9 cellular contexts compared by ENCODE assay signal in the genomic region with DNA sequence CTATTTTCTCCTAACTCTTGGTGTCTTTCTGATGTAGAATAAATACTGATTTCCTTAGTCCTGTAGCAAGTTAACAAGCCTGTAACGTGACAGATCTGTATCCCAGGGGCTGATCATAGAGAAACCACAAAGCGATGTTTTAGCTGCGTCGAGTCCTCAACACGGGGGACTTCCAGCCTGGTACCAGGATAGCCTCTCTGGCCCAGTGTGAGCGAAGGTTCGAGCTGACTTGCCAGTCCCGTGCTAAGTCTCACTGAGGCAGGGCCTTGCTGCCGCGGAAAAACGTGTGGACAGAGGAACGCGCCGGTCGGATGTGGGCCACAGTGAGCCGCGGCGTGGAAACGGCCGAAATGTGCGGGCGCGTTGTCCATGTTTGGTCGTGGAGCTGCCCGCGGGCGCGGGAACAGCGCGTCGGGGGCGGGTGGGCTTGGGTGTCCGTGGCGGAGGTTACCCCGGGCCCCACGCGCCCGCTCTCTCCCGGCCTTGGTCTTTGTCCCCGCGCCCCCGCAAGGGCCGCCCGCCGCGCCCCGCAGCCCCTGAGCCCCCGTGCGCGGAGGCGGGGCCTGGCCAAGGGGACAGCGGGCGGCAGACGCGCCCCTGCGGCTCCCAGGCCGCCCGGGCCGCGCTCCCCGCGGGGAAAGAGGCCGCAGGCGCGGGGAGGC. TPM values are rescaled to one million over a fixed set of nuclear protein-coding genes. Genes with fewer than 3 reads are reported as not detected.
DNase-seq lines count a peak whose midpoint lies in the region; ATAC-seq and TF ChIP-seq lines count a peak whose summit lies in the region.
"Had no signal": no experiment of that assay in that cellular context is flagged by ENCODE, and none has a peak within 500 bp of the region (broad histone marks: within the 10 kb centered on the region; RNA-seq: fewer than 3 reads in every experiment).

No MANE protein-coding gene starts in this region.

- no peaks in the 10 kb centered on the region for H4K20me1 ChIP-seq in mammary epithelial cell (ENCODE audit: insufficient read depth, low read length)

- TF ChIP-seq RAD21 in liver (IDR thresholded peaks at IDR 0.05) = no peak

- H3K27ac ChIP-seq in mammary epithelial cell (ENCODE audit: insufficient read depth, low read depth, low read length) = no peak overlapping the region
- peak overlapping the region; percentile 25 to 66 for H3K27ac ChIP-seq in liver (ENCODE audit: low read depth in 1 of 2, low read length in 2 of 2)
- peak overlapping the region; percentile 87 for H3K27ac ChIP-seq in suprapubic skin

- CTCF ChIA-PET in mammary epithelial cell (lab: Charles Lee; ENCODE audit: low non-redundant PET) = interaction anchor here (0.5 kb wide), 1 partner anchor 74 kb away, joined by 3 read pairs; no protein-coding TSS in a partner anchor
- CTCF ChIA-PET in Calu3 (lab: Charles Lee) = interaction anchor here (1.1 to 1.3 kb wide), 2 partner anchors 11 to 46 kb away, joined by 3 read pairs; no protein-coding TSS in a partner anchor

- peak overlapping the region; percentile 67 for H3K4me2 ChIP-seq in mammary epithelial cell (ENCODE audit: insufficient read depth, low read depth, low read length)

- no peaks in the 10 kb centered on the region for H3K79me2 ChIP-seq in mammary epithelial cell (ENCODE audit: insufficient read depth, low read length)

- H3K9me3 Mint-ChIP-seq in Calu3 (ENCODE audit: low read depth, unreplicated experiment) = no peaks in the 10 kb centered on the region
- H3K9me3 Mint-ChIP-seq: activated naive CD4-positive, alpha-beta T cell treated with anti-CD3 and anti-CD28 coated beads, Interleukin-2, amount 50 U/mL, for 72 hours had no signal

- peaks cover 11% of the 10 kb centered on the region for H3K4me1 Mint-ChIP-seq in Calu3 (ENCODE audit: low read depth, unreplicated experiment)

- H3K9ac ChIP-seq in mammary epithelial cell (ENCODE audit: insufficient read depth, low read length) (no peak overlapping the region), liver (ENCODE audit: low read depth in 1 of 2, low read length in 2 of 2) (no peak overlapping the region)

- TF ChIP-seq CTCF in mammary epithelial cell (conservative IDR thresholded peaks at IDR 0.05 in 1 of 2, IDR thresholded peaks at IDR 0.05 in 1 of 2; ENCODE audit: extremely low read depth in 1 of 2, insufficient read depth in 1 of 2, low read depth in 1 of 2, low read length in 2 of 2) (no peak), liver (IDR thresholded peaks at IDR 0.05; ENCODE audit: low read depth, low read length, missing input control) (no peak), suprapubic skin (IDR thresholded peaks at IDR 0.05) (no peak), Calu3 (IDR thresholded peaks at IDR 0.05; ENCODE audit: unreplicated experiment) (no peak)

- H3K4me3 ChIP-seq in mammary epithelial cell (replicated peaks in 1 of 3; ENCODE audit: insufficient read depth in 1 of 3, low read depth in 2 of 3, low read length in 3 of 3) (peak overlapping the region in 2 of 3 experiments; percentile 7 to 22), liver (ENCODE audit: low read depth in 1 of 3, low read length in 3 of 3) (peak overlapping the region in 1 of 3 donors; percentile 85), suprapubic skin (peak overlapping the region; percentile 60)

- H3K36me3 ChIP-seq in mammary epithelial cell (ENCODE audit: insufficient read depth, low read length) (no peaks in the 10 kb centered on the region), liver (ENCODE audit: control insufficient read depth in 4 of 4, insufficient read depth in 3 of 4, low read depth in 1 of 4, low read length in 3 of 4) (no peaks in the 10 kb centered on the region), suprapubic skin (no peaks in the 10 kb centered on the region)

- H3K4me3 Mint-ChIP-seq in Calu3 (ENCODE audit: low read depth, unreplicated experiment) = no peak overlapping the region

- no peaks in the 10 kb centered on the region for H3K36me3 Mint-ChIP-seq in Calu3 (ENCODE audit: insufficient read depth, unreplicated experiment)
- H3K36me3 Mint-ChIP-seq: activated naive CD4-positive, alpha-beta T cell treated with anti-CD3 and anti-CD28 coated beads, Interleukin-2, amount 50 U/mL, for 72 hours had no signal

- H3K27me3 Mint-ChIP-seq in Calu3 (ENCODE audit: unreplicated experiment) = no peaks in the 10 kb centered on the region

- H3K4me1 ChIP-seq in mammary epithelial cell (ENCODE audit: insufficient read depth, low read length) (peaks cover 4% of the 10 kb centered on the region), liver (ENCODE audit: control insufficient read depth in 4 of 4, insufficient read depth in 4 of 4, low read length in 3 of 4) (peaks cover 8 to 25% (median 15%) of the 10 kb centered on the region in 4 donors), suprapubic skin (peaks cover 33% of the 10 kb centered on the region)

- in situ Hi-C loops in mammary epithelial cell (cut with MboI; ENCODE audit: low sequenced_read_pairs in 2 of 2) = no loop called here

- TF ChIP-seq POLR2A in suprapubic skin (IDR thresholded peaks at IDR 0.05) (no peak), GM18505 (IDR thresholded peaks at IDR 0.05; ENCODE audit: borderline replicate concordance, extremely low read depth, insufficient read depth, insufficient read length) (no peak)

- DNase-seq in stimulated activated CD4-positive, alpha-beta T cell treated with anti-CD3 and anti-CD28 coated beads, Interleukin-15, amount 100 ng/mL, for 24 hours = peak; percentile 12
- no peak for DNase-seq in stimulated activated CD4-positive, alpha-beta T cell treated with anti-CD3 and anti-CD28 coated beads, Interleukin-2, amount 100 ng/mL, for 48 hours
- DNase-seq in mammary epithelial cell (no peak), suprapubic skin (ENCODE audit: low spot score in 2 of 2) (no peak), Calu3 (no peak)

- WGBS in mammary epithelial cell (ENCODE audit: low coverage, missing lambda C conversion rate) = 60% methylated on average over 3 of the region's 65 CpGs
- 30% methylated on average over 65 of the region's 65 CpGs for WGBS in liver
- WGBS in suprapubic skin = 31% methylated on average over 15 of the region's 65 CpGs

- intact Hi-C loops in mammary epithelial cell (cut with micrococcal nuclease) = loop anchor here (1.0 to 5.0 kb wide), 3 partner anchors 35 to 275 kb away; no protein-coding TSS in a partner anchor
- intact Hi-C loops in Calu3 (cut with micrococcal nuclease; ENCODE audit: unreplicated experiment) = loop anchor here (5.0 kb wide), 1 partner anchor 55 kb away; no protein-coding TSS in a partner anchor

- peak overlapping the region; percentile 72 for H2AFZ ChIP-seq in mammary epithelial cell (ENCODE audit: low read depth, low read length)

- dilution Hi-C loops in mammary epithelial cell (cut with HindIII; ENCODE audit: low sequenced_read_pairs) = no loop called here

- H3K27me3 ChIP-seq in mammary epithelial cell (ENCODE audit: insufficient read depth, low read length) = peaks cover 8% of the 10 kb centered on the region
- H3K27me3 ChIP-seq in liver (ENCODE audit: control insufficient read depth in 4 of 4, insufficient read depth in 4 of 4, low read length in 3 of 4) = no peaks in the 10 kb centered on the region
- no peaks in the 10 kb centered on the region for H3K27me3 ChIP-seq in suprapubic skin

- H3K9me3 ChIP-seq in mammary epithelial cell (replicated peaks; ENCODE audit: insufficient read depth, low read length) (no peaks in the 10 kb centered on the region), liver (ENCODE audit: control insufficient read depth in 4 of 4, low read length in 3 of 4) (no peaks in the 10 kb centered on the region), suprapubic skin (no peaks in the 10 kb centered on the region)

- no peak overlapping the region for H3K27ac Mint-ChIP-seq in Calu3 (ENCODE audit: unreplicated experiment)

- no TSS peak for BruUV-seq in mammary epithelial cell (replicated peaks; lab: Mats Ljungman, UMichigan)
- BruUV-seq in Calu3 (replicated peaks; lab: Mats Ljungman, UMichigan) = no TSS peak

- ATAC-seq in GM19395 (IDR thresholded peaks at IDR 0.05; ENCODE audit: unreplicated experiment) = no peak
- ATAC-seq in GM18505 (IDR thresholded peaks at IDR 0.05; ENCODE audit: unreplicated experiment) = no peak

- no peak for TF ChIP-seq EP300 in suprapubic skin (IDR thresholded peaks at IDR 0.05)

TF ChIP-seq in liver, 16 proteins besides CTCF, POLR2A, EP300 and RAD21:
- TF ChIP-seq EGR1 (IDR thresholded peaks at IDR 0.05; ENCODE audit: low read depth in 2 of 2) (no peak), TAF1 (conservative IDR thresholded peaks at IDR 0.05) (no peak), HNF4A (conservative IDR thresholded peaks at IDR 0.05) (no peak), FOXA2 (IDR thresholded peaks at IDR 0.05) (no peak), RXRA (IDR thresholded peaks at IDR 0.05) (no peak), GABPA (IDR thresholded peaks at IDR 0.05 in 1 of 2, conservative IDR thresholded peaks at IDR 0.05 in 1 of 2) (no peak), FOXA1 (IDR thresholded peaks at IDR 0.05) (no peak), JUND (IDR thresholded peaks at IDR 0.05) (no peak)
- TF ChIP-seq, protein P1, sequence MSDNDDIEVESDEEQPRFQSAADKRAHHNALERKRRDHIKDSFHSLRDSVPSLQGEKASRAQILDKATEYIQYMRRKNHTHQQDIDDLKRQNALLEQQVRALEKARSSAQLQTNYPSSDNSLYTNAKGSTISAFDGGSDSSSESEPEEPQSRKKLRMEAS (IDR thresholded peaks at IDR 0.05) = no peak

RNA-seq across cellular contexts. Expression of a gene that starts 0.5 kb away (rescaled TPM):
- 1 to 10 TPM; 2.8 to 4.2 TPM for total RNA-seq in mammary epithelial cell
- polyA plus RNA-seq in mammary epithelial cell = 0.42 TPM
- 46.5 TPM for polyA minus RNA-seq in mammary epithelial cell
- total RNA-seq in liver = 10 to 100 TPM in 1 of 2 donors, 1 to 10 TPM in 1; 5.1 to 14.6 TPM
- 1 to 10 TPM; 2.7 to 4.1 TPM for polyA plus RNA-seq in liver
- total RNA-seq in suprapubic skin = 10 to 100 TPM in 3 of 4 donors, 1 to 10 TPM in 1; 9.6 to 17.6 (median 15.4) TPM
- 2.5 and 4.7 TPM in 2 replicates for total RNA-seq in Calu3 (2022)
